Comparison of ENCODE assay signal across 1 cellular context in genomic region chr19:43779820-43780219, GRCh38.
TF ChIP-seq lines count a peak whose summit lies in the region.

No MANE protein-coding gene starts in this region.

TF ChIP-seq in IMR-90, 13 proteins besides CTCF, POLR2A, EP300 and RAD21:
- TF ChIP-seq MAFK (IDR thresholded peaks at IDR 0.05; ENCODE audit: low read depth, low read length) (no peak), RFX5 (IDR thresholded peaks at IDR 0.05; ENCODE audit: low read depth, low read length) (no peak), FOS (IDR thresholded peaks at IDR 0.05; ENCODE audit: low read depth, low read length) (no peak), USF2 (IDR thresholded peaks at IDR 0.05; ENCODE audit: low read depth, low read length) (no peak), ELK1 (IDR thresholded peaks at IDR 0.05; ENCODE audit: borderline replicate concordance, low read depth, low read length) (no peak), BHLHE40 (IDR thresholded peaks at IDR 0.05; ENCODE audit: low read depth, low read length) (no peak), CEBPB (IDR thresholded peaks at IDR 0.05; ENCODE audit: low read depth, low read length) (no peak), SMC3 (IDR thresholded peaks at IDR 0.05; ENCODE audit: low read depth, low read length) (no peak), MXI1 (IDR thresholded peaks at IDR 0.05; ENCODE audit: borderline replicate concordance, low read depth, low read length) (no peak), NFE2L2 (IDR thresholded peaks at IDR 0.05; ENCODE audit: low read depth, low read length) (no peak), MAZ (IDR thresholded peaks at IDR 0.05; ENCODE audit: borderline replicate concordance, low read depth, low read length) (no peak), RCOR1 (IDR thresholded peaks at IDR 0.05; ENCODE audit: insufficient replicate concordance, low read length) (no peak), CHD1 (IDR thresholded peaks at IDR 0.05; ENCODE audit: low read depth, low read length) (no peak)
TF ChIP-seq in IMR-90: peak in this region for 0.
